9 cellular contexts compared by ENCODE assay signal in genomic region chr22:49976439-49977175, GRCh38. TPM values are rescaled to one million over a fixed set of nuclear protein-coding genes. Genes with fewer than 3 reads are reported as not detected.
DNase-seq lines count a peak whose midpoint lies in the region; ATAC-seq and TF ChIP-seq lines count a peak whose summit lies in the region.
"Had no signal": no experiment of that assay in that cellular context is flagged by ENCODE, and none has a peak within 500 bp of the region (broad histone marks: within the 10 kb centered on the region; RNA-seq: fewer than 3 reads in every experiment).

No MANE protein-coding gene starts in this region.

- WGBS in mesendoderm (ENCODE audit: extremely low coverage, insufficient coverage, low lambda C conversion rate) = no CpG with 5 or more reads among the region's 15 CpGs

- H2BK5ac ChIP-seq in mesendoderm (ENCODE audit: low read length) = no peak overlapping the region

- H3K36me3 Mint-ChIP-seq in activated naive CD4-positive, alpha-beta T cell treated with anti-CD3 and anti-CD28 coated beads, Interleukin-2, amount 50 U/mL, for 72 hours = peaks cover 10 to 25% of the 10 kb centered on the region in 2 donors

- H3K27me3 ChIP-seq in mesendoderm (ENCODE audit: insufficient read depth, low read length, poor library complexity) = peaks cover 5% of the 10 kb centered on the region

- H3K4ac ChIP-seq in mesendoderm (ENCODE audit: low read depth, low read length) = no peak overlapping the region

- no peak overlapping the region for H2AK5ac ChIP-seq in mesendoderm (ENCODE audit: low read length)

- no peak overlapping the region for H3K56ac ChIP-seq in mesendoderm (ENCODE audit: low read length)

- H3K9ac ChIP-seq in mesendoderm (ENCODE audit: low read length) = no peak overlapping the region
- H3K9ac ChIP-seq: GM23248 had no signal

- H3K18ac ChIP-seq in mesendoderm (ENCODE audit: low read length) = no peak overlapping the region

- no peaks in the 10 kb centered on the region for H3K4me1 ChIP-seq in mesendoderm (ENCODE audit: control insufficient read depth, low read depth, low read length)

- H3K27ac ChIP-seq in mesendoderm (ENCODE audit: low read depth, low read length) = no peak overlapping the region
- H3K27ac ChIP-seq: GM23248 had no signal

- H3K79me2 ChIP-seq in mesendoderm (ENCODE audit: control insufficient read depth, insufficient read depth, low read length) = no peaks in the 10 kb centered on the region

- peak; percentile 56 for ATAC-seq in GM18907 (IDR thresholded peaks at IDR 0.05; ENCODE audit: unreplicated experiment)
- peak; percentile 57 to 69 for ATAC-seq in activated naive CD4-positive, alpha-beta T cell treated with anti-CD3 and anti-CD28 coated beads, Interleukin-2, amount 50 U/mL, for 72 hours

- TF ChIP-seq POLR2A in Raji (IDR thresholded peaks at IDR 0.05; ENCODE audit: insufficient read depth, low read depth, low read length) = 0 out of 2 replicates have a peak, but pooled peaks have one; percentile 17

- H3K9me3 Mint-ChIP-seq in activated naive CD4-positive, alpha-beta T cell treated with anti-CD3 and anti-CD28 coated beads, Interleukin-2, amount 50 U/mL, for 72 hours = peaks cover 8 to 12% of the 10 kb centered on the region in 2 donors

- DNase-seq in activated naive CD4-positive, alpha-beta T cell treated with anti-CD3 and anti-CD28 coated beads, Interleukin-2, amount 50 U/mL, for 72 hours (ENCODE audit: low spot score in 2 of 2) = peak; percentile 45 to 76
- DNase-seq in stimulated activated CD8-positive, alpha-beta memory T cell treated with anti-CD3 and anti-CD28 coated beads, Interleukin-4, amount 100 ng/mL, for 48 hours = peak; percentile 70
- DNase-seq in mesendoderm (no peak), HuH-7 (ENCODE audit: low spot score) (no peak), COR-L47 (lab: John Stamatoyannopoulos, UW) (no peak), iPS-NIHi7 (ENCODE audit: extremely low spot score) (no peak)

- no peaks in the 10 kb centered on the region for H3K36me3 ChIP-seq in mesendoderm (ENCODE audit: control insufficient read depth, insufficient read depth, low read length)

- H4K5ac ChIP-seq in mesendoderm (ENCODE audit: low read length) = no peak overlapping the region

- peak overlapping the region; percentile 66 to 91 for H3K27ac Mint-ChIP-seq in activated naive CD4-positive, alpha-beta T cell treated with anti-CD3 and anti-CD28 coated beads, Interleukin-2, amount 50 U/mL, for 72 hours

- no peak overlapping the region for H3K4me2 ChIP-seq in mesendoderm (ENCODE audit: low read length)

- H3K23ac ChIP-seq in mesendoderm (ENCODE audit: low read length) = no peak overlapping the region

- H3K4me3 ChIP-seq in mesendoderm (ENCODE audit: low read length) = no peak overlapping the region
- H3K4me3 ChIP-seq: GM23248 had no signal

- H3K79me1 ChIP-seq in mesendoderm (ENCODE audit: low read length) = no peaks in the 10 kb centered on the region

- H2BK120ac ChIP-seq in mesendoderm (ENCODE audit: low read depth, low read length) = no peak overlapping the region

- H2BK15ac ChIP-seq in mesendoderm (replicated peaks; ENCODE audit: low read depth) = no peak overlapping the region

- H4K8ac ChIP-seq in mesendoderm (ENCODE audit: low read depth, low read length) = no peak overlapping the region

RNA-seq across cellular contexts. Expression of gene PIM3, which starts 16.0 kb away (rescaled TPM):
- 100 to 1,000 TPM in 1 of 2 donors, 10 to 100 TPM in 1; 77.2 to 522 TPM for total RNA-seq in activated naive CD4-positive, alpha-beta T cell treated with anti-CD3 and anti-CD28 coated beads, Interleukin-2, amount 50 U/mL, for 72 hours
- 14.0 TPM for polyA plus RNA-seq in mesendoderm (2013, experiment 1 of 2)
- 14.1 TPM for polyA plus RNA-seq in mesendoderm (2013, experiment 2 of 2)

RNA-seq across cellular contexts. Expression of gene IL17REL, which starts 36.0 kb away (rescaled TPM):
- under 1 TPM; 0.11 to 0.12 TPM for total RNA-seq in activated naive CD4-positive, alpha-beta T cell treated with anti-CD3 and anti-CD28 coated beads, Interleukin-2, amount 50 U/mL, for 72 hours
- not detected for polyA plus RNA-seq in mesendoderm (2013, experiment 1 of 2)
- not detected for polyA plus RNA-seq in mesendoderm (2013, experiment 2 of 2)
- total RNA-seq: GM23248 had no signal
- polyA plus RNA-seq: GM23248 had no signal

RNA-seq across cellular contexts. Expression of gene CRELD2, which starts 58.2 kb away (rescaled TPM):
- total RNA-seq in activated naive CD4-positive, alpha-beta T cell treated with anti-CD3 and anti-CD28 coated beads, Interleukin-2, amount 50 U/mL, for 72 hours = 10 to 100 TPM; 19.1 to 31.0 TPM
- polyA plus RNA-seq in mesendoderm (2013, experiment 1 of 2) = 18.7 TPM
- 18.4 TPM for polyA plus RNA-seq in mesendoderm (2013, experiment 2 of 2)

RNA-seq across cellular contexts. Expression of gene ALG12, which starts 58.4 kb away (rescaled TPM):
- 10 to 100 TPM; 14.8 to 15.3 TPM for total RNA-seq in activated naive CD4-positive, alpha-beta T cell treated with anti-CD3 and anti-CD28 coated beads, Interleukin-2, amount 50 U/mL, for 72 hours
- polyA plus RNA-seq in mesendoderm (2013, experiment 1 of 2) = 11.0 TPM
- 11.4 TPM for polyA plus RNA-seq in mesendoderm (2013, experiment 2 of 2)

Comparison
In these comparisons a context has a peak if more than half of its experiments do, and no peak if none do; other contexts are left out.
1. DNase-seq: peak in activated naive CD4-positive, alpha-beta T cell treated with anti-CD3 and anti-CD28 coated beads, Interleukin-2, amount 50 U/mL, for 72 hours (2 of 2) and stimulated activated CD8-positive, alpha-beta memory T cell treated with anti-CD3 and anti-CD28 coated beads, Interleukin-4, amount 100 ng/mL, for 48 hours (single experiment); none in mesendoderm (single experiment), HuH-7 (single experiment), COR-L47 (single experiment) and iPS-NIHi7 (single experiment).